Comparison of ENCODE assay signal across 21 cellular contexts in the genomic region with DNA sequence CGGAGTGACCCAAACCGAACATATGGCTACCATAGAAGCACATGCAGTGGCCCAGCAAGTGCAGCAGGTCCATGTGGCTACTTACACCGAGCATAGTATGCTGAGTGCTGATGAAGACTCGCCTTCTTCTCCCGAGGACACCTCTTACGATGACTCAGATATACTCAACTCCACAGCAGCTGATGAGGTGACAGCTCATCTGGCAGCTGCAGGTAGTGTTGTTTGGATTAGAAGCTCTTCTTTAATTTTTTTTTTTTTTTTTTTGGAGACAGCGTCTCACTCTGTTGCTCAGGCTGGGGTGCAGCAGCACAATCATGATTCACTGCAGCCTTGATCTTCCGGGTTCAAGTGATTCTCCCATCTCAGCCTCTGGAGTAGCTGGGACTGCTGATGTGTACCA. TPM values are rescaled to one million over a fixed set of nuclear protein-coding genes. Genes with fewer than 3 reads are reported as not detected.
DNase-seq lines count a peak whose midpoint lies in the region; ATAC-seq and TF ChIP-seq lines count a peak whose summit lies in the region.
"Had no signal": no experiment of that assay in that cellular context is flagged by ENCODE, and none has a peak within 500 bp of the region (broad histone marks: within the 10 kb centered on the region; RNA-seq: fewer than 3 reads in every experiment).

No MANE protein-coding gene starts in this region.

- H3K4me3 Mint-ChIP-seq in type B pancreatic cell = no peak overlapping the region
- H3K4me3 Mint-ChIP-seq in stimulated activated naive B cell treated with anti-CD40 and anti-IgM and Interleukin-4, amounts not matched to agents 10 μg/mL and 1 μg/mL and 100 μg/mL, for 72 hours = no peak overlapping the region
- no peak overlapping the region for H3K4me3 Mint-ChIP-seq in activated T-helper 2 cell treated with anti-CD3 and anti-CD28 coated beads, Interferon-gamma antibody, Interleukin-2, Interleukin-4, amounts not matched to agents 10 μg/mL and 5 μg/mL and 100 μg/mL, durations not matched to agents 14 hours and 24 hours and 36 hours (ENCODE audit: low read depth)
- H3K4me3 Mint-ChIP-seq: activated B cell treated with CpG ODN at 0.5 μM for 24 hours; activated naive CD8-positive, alpha-beta T cell treated with anti-CD3 and anti-CD28 coated beads, Interleukin-2, amount 10 ng/mL, durations not matched to agents 7 days and 5 days; naive thymus-derived CD8-positive, alpha-beta T cell had no signal

- H3K4me1 Mint-ChIP-seq in type B pancreatic cell (ENCODE audit: unreplicated experiment) = no peaks in the 10 kb centered on the region
- peaks cover 14 to 34% of the 10 kb centered on the region in 2 donors for H3K4me1 Mint-ChIP-seq in stimulated activated naive B cell treated with anti-CD40 and anti-IgM and Interleukin-4, amounts not matched to agents 10 μg/mL and 1 μg/mL and 100 μg/mL, for 72 hours
- peaks cover 6% of the 10 kb centered on the region for H3K4me1 Mint-ChIP-seq in activated T-helper 2 cell treated with anti-CD3 and anti-CD28 coated beads, Interferon-gamma antibody, Interleukin-2, Interleukin-4, amounts not matched to agents 10 μg/mL and 5 μg/mL and 100 μg/mL, durations not matched to agents 14 hours and 24 hours and 36 hours (ENCODE audit: low read depth)

- H3K27me3 ChIP-seq in thyroid gland = no peaks in the 10 kb centered on the region

- WGBS in thyroid gland, 2 donors = 93 to 96% methylated on average over 8 of the region's 8 CpGs

- peaks cover 55% of the 10 kb centered on the region for H3K36me3 Mint-ChIP-seq in type B pancreatic cell
- peaks cover 37 to 45% of the 10 kb centered on the region in 2 donors for H3K36me3 Mint-ChIP-seq in stimulated activated naive B cell treated with anti-CD40 and anti-IgM and Interleukin-4, amounts not matched to agents 10 μg/mL and 1 μg/mL and 100 μg/mL, for 72 hours
- H3K36me3 Mint-ChIP-seq in activated T-helper 2 cell treated with anti-CD3 and anti-CD28 coated beads, Interferon-gamma antibody, Interleukin-2, Interleukin-4, amounts not matched to agents 10 μg/mL and 5 μg/mL and 100 μg/mL, durations not matched to agents 14 hours and 24 hours and 36 hours (ENCODE audit: low read depth) = peaks cover 71% of the 10 kb centered on the region

- H3K27ac Mint-ChIP-seq in type B pancreatic cell = peak overlapping the region; percentile 51
- H3K27ac Mint-ChIP-seq in stimulated activated naive B cell treated with anti-CD40 and anti-IgM and Interleukin-4, amounts not matched to agents 10 μg/mL and 1 μg/mL and 100 μg/mL, for 72 hours = no peak overlapping the region
- H3K27ac Mint-ChIP-seq in activated T-helper 2 cell treated with anti-CD3 and anti-CD28 coated beads, Interferon-gamma antibody, Interleukin-2, Interleukin-4, amounts not matched to agents 10 μg/mL and 5 μg/mL and 100 μg/mL, durations not matched to agents 14 hours and 24 hours and 36 hours = no peak overlapping the region

- peaks cover 12 to 21% of the 10 kb centered on the region in 2 donors for H3K36me3 ChIP-seq in thyroid gland

- peaks cover 20% of the 10 kb centered on the region for H3K9me3 Mint-ChIP-seq in type B pancreatic cell
- peaks cover 11 to 16% of the 10 kb centered on the region in 2 donors for H3K9me3 Mint-ChIP-seq in stimulated activated naive B cell treated with anti-CD40 and anti-IgM and Interleukin-4, amounts not matched to agents 10 μg/mL and 1 μg/mL and 100 μg/mL, for 72 hours
- peaks cover 26% of the 10 kb centered on the region for H3K9me3 Mint-ChIP-seq in activated T-helper 2 cell treated with anti-CD3 and anti-CD28 coated beads, Interferon-gamma antibody, Interleukin-2, Interleukin-4, amounts not matched to agents 10 μg/mL and 5 μg/mL and 100 μg/mL, durations not matched to agents 14 hours and 24 hours and 36 hours

- no peak for ATAC-seq in stimulated activated naive B cell treated with anti-CD40 and anti-IgM and Interleukin-4, amounts not matched to agents 10 μg/mL and 1 μg/mL and 100 μg/mL, for 72 hours (replicated peaks)
- ATAC-seq: left colon; naive thymus-derived CD8-positive, alpha-beta T cell; SK-N-SH treated with all-trans-retinoic acid at 6 μM for 48 hours had no signal

- TF ChIP-seq CTCF in fibroblast of mammary gland (conservative IDR thresholded peaks at IDR 0.05; ENCODE audit: control insufficient read depth, insufficient read depth, low read depth, low read length) = no peak
- no peak for TF ChIP-seq CTCF in type B pancreatic cell (conservative IDR thresholded peaks at IDR 0.05)
- TF ChIP-seq CTCF in thyroid gland (IDR thresholded peaks at IDR 0.05) = no peak

- H3K4me3 ChIP-seq in fibroblast of mammary gland (ENCODE audit: control insufficient read depth, low read depth, low read length) (no peak overlapping the region), thyroid gland (replicated peaks in 1 of 3) (no peak overlapping the region)

- H3K9me3 ChIP-seq in thyroid gland = no peaks in the 10 kb centered on the region

- no peaks in the 10 kb centered on the region for H3K27me3 Mint-ChIP-seq in type B pancreatic cell
- H3K27me3 Mint-ChIP-seq in stimulated activated naive B cell treated with anti-CD40 and anti-IgM and Interleukin-4, amounts not matched to agents 10 μg/mL and 1 μg/mL and 100 μg/mL, for 72 hours = no peaks in the 10 kb centered on the region
- no peaks in the 10 kb centered on the region for H3K27me3 Mint-ChIP-seq in activated T-helper 2 cell treated with anti-CD3 and anti-CD28 coated beads, Interferon-gamma antibody, Interleukin-2, Interleukin-4, amounts not matched to agents 10 μg/mL and 5 μg/mL and 100 μg/mL, durations not matched to agents 14 hours and 24 hours and 36 hours (ENCODE audit: low read depth)
- H3K27me3 Mint-ChIP-seq: activated B cell treated with CpG ODN at 0.5 μM for 24 hours; activated naive CD8-positive, alpha-beta T cell treated with anti-CD3 and anti-CD28 coated beads, Interleukin-2, amount 10 ng/mL, durations not matched to agents 7 days and 5 days; naive thymus-derived CD8-positive, alpha-beta T cell had no signal

- intact Hi-C loops in activated T-helper 2 cell treated with anti-CD3 and anti-CD28 coated beads, Interferon-gamma antibody, Interleukin-2, Interleukin-4, amounts not matched to agents 10 μg/mL and 5 μg/mL and 100 μg/mL, durations not matched to agents 14 hours and 24 hours and 36 hours (cut with micrococcal nuclease) = loop anchor here (10.0 kb wide), 1 partner anchor 357 kb away; no protein-coding TSS in a partner anchor
- intact Hi-C loops in thyroid gland (cut with DNase I) = no loop called here

- no peak for TF ChIP-seq POLR2A in thyroid gland (IDR thresholded peaks at IDR 0.05)

- H3K4me1 ChIP-seq in thyroid gland = no peaks in the 10 kb centered on the region

- peak; percentile 18 for DNase-seq in stimulated activated CD4-positive, alpha-beta T cell treated with anti-CD3 and anti-CD28 coated beads, Interleukin-15, amount 100 ng/mL, for 24 hours
- DNase-seq in stimulated activated CD4-positive, alpha-beta T cell treated with anti-CD3 and anti-CD28 coated beads, Interleukin-4, amount 100 ng/mL, for 4 hours = no peak
- DNase-seq in RKO (ENCODE audit: low spot score) (peak; percentile 76), fibroblast of mammary gland (ENCODE audit: low read depth) (peak; percentile 38), type B pancreatic cell (ENCODE audit: extremely low spot score, unreplicated experiment) (no peak), thyroid gland (no peak)
- DNase-seq in stimulated activated naive B cell treated with anti-CD40 and anti-IgM and Interleukin-4, amounts not matched to agents 10 μg/mL and 1 μg/mL and 100 μg/mL, for 72 hours = no peak
- no peak for DNase-seq in activated T-helper 2 cell treated with anti-CD3 and anti-CD28 coated beads, Interferon-gamma antibody, Interleukin-2, Interleukin-4, amounts not matched to agents 10 μg/mL and 5 μg/mL and 100 μg/mL, durations not matched to agents 14 hours and 24 hours and 36 hours (ENCODE audit: low spot score)
- DNase-seq: activated B cell treated with CpG ODN at 0.5 μM for 24 hours; activated naive CD8-positive, alpha-beta T cell treated with anti-CD3 and anti-CD28 coated beads, Interleukin-2, amount 10 ng/mL, durations not matched to agents 7 days and 5 days; cerebellar nuclear complex; glutamatergic neuron; left colon; naive thymus-derived CD8-positive, alpha-beta T cell; NCI-H1436 treated with DMSO at 0.1 percent for 48 hours; NCI-H2171 treated with DMSO at 0.1 percent for 48 hours; NCI-H526; stimulated activated CD4-positive, alpha-beta T cell treated with anti-CD3 and anti-CD28 coated beads, Interleukin-12 subunit alpha, Interleukin-12 subunit beta, amount 100 ng/mL, for 4 hours; stimulated activated CD8-positive, alpha-beta memory T cell treated with anti-CD3 and anti-CD28 coated beads, Interleukin-4, amount 100 ng/mL, for 48 hours; substantia nigra had no signal

- H3K27ac ChIP-seq in thyroid gland = no peak overlapping the region

RNA-seq across cellular contexts. Expression of gene NRF1, which starts 45.8 kb away (rescaled TPM):
- total RNA-seq in type B pancreatic cell (ENCODE audit: low replicate concordance) (16.9 and 25.6 TPM in 2 replicates), thyroid gland (10 to 100 TPM; 16.9 to 37.1 (median 27.0) TPM)
- 22.8 and 25.4 TPM in 2 replicates for total RNA-seq in activated T-helper 2 cell treated with anti-CD3 and anti-CD28 coated beads, Interferon-gamma antibody, Interleukin-2, Interleukin-4, amounts not matched to agents 10 μg/mL and 5 μg/mL and 100 μg/mL, durations not matched to agents 14 hours and 24 hours and 36 hours

Comparison
In these comparisons a context has a peak if more than half of its experiments do, and no peak if none do; other contexts are left out.
1. DNase-seq: peak in stimulated activated CD4-positive, alpha-beta T cell treated with anti-CD3 and anti-CD28 coated beads, Interleukin-15, amount 100 ng/mL, for 24 hours (single experiment), RKO (single experiment) and fibroblast of mammary gland (single experiment); none in stimulated activated CD4-positive, alpha-beta T cell treated with anti-CD3 and anti-CD28 coated beads, Interleukin-4, amount 100 ng/mL, for 4 hours (0 of 2), type B pancreatic cell (single experiment), stimulated activated naive B cell treated with anti-CD40 and anti-IgM and Interleukin-4, amounts not matched to agents 10 μg/mL and 1 μg/mL and 100 μg/mL, for 72 hours (single experiment), activated T-helper 2 cell treated with anti-CD3 and anti-CD28 coated beads, Interferon-gamma antibody, Interleukin-2, Interleukin-4, amounts not matched to agents 10 μg/mL and 5 μg/mL and 100 μg/mL, durations not matched to agents 14 hours and 24 hours and 36 hours (single experiment) and thyroid gland (0 of 2).